ENCODE assay signal across 27 cellular contexts in genomic region chr22:20414059-20414440, GRCh38.
"Had no signal": no experiment of that assay in that cellular context is flagged by ENCODE, and none has a peak within 500 bp of the region (broad histone marks: within the 10 kb centered on the region; RNA-seq: fewer than 3 reads in every experiment).

No MANE protein-coding gene starts in this region.

- DNase-seq: colonic mucosa; cortex of kidney; effector CD8-positive, alpha-beta T cell; effector memory CD8-positive, alpha-beta T cell; endodermal cell; erythroblast; esophagus squamous epithelium; foreskin fibroblast; foreskin melanocyte; gastrocnemius medialis; glutamatergic neuron; heart right ventricle; hippocampal formation; left cardiac atrium; left ventricle myocardium superior; mammary epithelial cell; mesendoderm; midbrain had no signal

- H3K27me3 ChIP-seq: colonic mucosa, esophagus squamous epithelium, gastrocnemius medialis, heart right ventricle, left lung had no signal

- H3K4me1 Mint-ChIP-seq: endodermal cell had no signal

- H3K27ac ChIP-seq: colonic mucosa, epithelial cell of prostate, esophagus squamous epithelium, gastrocnemius medialis, heart right ventricle, left lung had no signal

- H3K4me3 Mint-ChIP-seq: dendritic cell treated with granulocyte-macrophage colony-stimulating factor and Interleukin-4, amounts not matched to agents 40 ng/mL and 50 ng/mL, for 4 days; effector memory CD8-positive, alpha-beta T cell; endodermal cell; memory B cell had no signal

- H3K36me3 ChIP-seq: colonic mucosa, esophagus squamous epithelium, gastrocnemius medialis, heart right ventricle, left lung had no signal

- FAIRE-seq: endometrium, islet of Langerhans, keratinocyte had no signal

- H3K9me3 Mint-ChIP-seq: dendritic cell treated with granulocyte-macrophage colony-stimulating factor and Interleukin-4, amounts not matched to agents 40 ng/mL and 50 ng/mL, for 4 days; effector memory CD8-positive, alpha-beta T cell; endodermal cell; memory B cell had no signal

- H3K27ac Mint-ChIP-seq: dendritic cell treated with granulocyte-macrophage colony-stimulating factor and Interleukin-4, amounts not matched to agents 40 ng/mL and 50 ng/mL, for 4 days; endodermal cell; memory B cell had no signal

- H3K27me3 Mint-ChIP-seq: effector memory CD8-positive, alpha-beta T cell had no signal

- H3K36me3 Mint-ChIP-seq: memory B cell had no signal

- H3K9me3 ChIP-seq: colonic mucosa, esophagus squamous epithelium, gastrocnemius medialis, heart right ventricle, left lung had no signal

- ATAC-seq: effector memory CD8-positive, alpha-beta T cell; esophagus mucosa; gastrocnemius medialis; heart right ventricle; left cardiac atrium; left lung; left ventricle myocardium superior had no signal

- H3K4me3 ChIP-seq: colonic mucosa, esophagus squamous epithelium, gastrocnemius medialis, heart right ventricle, left lung, lung had no signal
